8 cellular contexts compared by ENCODE assay signal in genomic region chr3:112086857-112087524, GRCh38. TPM values are rescaled to one million over a fixed set of nuclear protein-coding genes. Genes with fewer than 3 reads are reported as not detected.
DNase-seq lines count a peak whose midpoint lies in the region; ATAC-seq, FAIRE-seq and TF ChIP-seq lines count a peak whose summit lies in the region.

No MANE protein-coding gene starts in this region.

- no peak for DNase-seq in stimulated activated naive CD8-positive, alpha-beta T cell treated with anti-CD3 and anti-CD28 coated beads, Interleukin-15, Interleukin-2, amounts not matched to agents 100 U/mL and 50 U/mL, for 24 hours
- DNase-seq in GM12878 (ENCODE audit: low read depth, low spot score) = no peak
- no peak for DNase-seq in right lobe of liver
- no peak for DNase-seq in type B pancreatic cell (ENCODE audit: extremely low spot score, unreplicated experiment)
- DNase-seq in activated CD4-positive, alpha-beta T cell treated with anti-CD3 and anti-CD28 coated beads for 48 hours = no peak
- no peak for DNase-seq in NCI-H82 (lab: John Stamatoyannopoulos, UW)

- peaks cover 24% of the 10 kb centered on the region for H3K27me3 Mint-ChIP-seq in stimulated activated naive CD8-positive, alpha-beta T cell treated with anti-CD3 and anti-CD28 coated beads, Interleukin-15, Interleukin-2, amounts not matched to agents 100 ng/mL and 50 ng/mL, for 24 hours
- peaks cover 13% of the 10 kb centered on the region for H3K27me3 Mint-ChIP-seq in type B pancreatic cell

- 77% methylated on average over 14 of the region's 14 CpGs for WGBS in GM12878 (ENCODE audit: insufficient coverage, insufficient replicate concordance, low lambda C conversion rate, missing lambda C conversion rate)
- 48% methylated on average over 13 of the region's 14 CpGs for WGBS in right lobe of liver (ENCODE audit: insufficient coverage, low coverage, low lambda C conversion rate, missing lambda C conversion rate)

- ATAC-seq in stimulated activated naive CD8-positive, alpha-beta T cell treated with anti-CD3 and anti-CD28 coated beads, Interleukin-15, Interleukin-2, amounts not matched to agents 100 U/mL and 50 U/mL, for 24 hours = no peak
- ATAC-seq in GM12878 (no peak), right lobe of liver (no peak), HG03378 (IDR thresholded peaks at IDR 0.05; ENCODE audit: unreplicated experiment) (no peak)

- TF ChIP-seq CTCF in GM12878 (IDR thresholded peaks at IDR 0.05 in 2 of 3, conservative IDR thresholded peaks at IDR 0.05 in 1 of 3; ENCODE audit: control insufficient read depth in 2 of 3, extremely low read depth in 1 of 3, insufficient read depth in 1 of 3, low read depth in 3 of 3, low read length in 3 of 3) (no peak), right lobe of liver (IDR thresholded peaks at IDR 0.05) (no peak), type B pancreatic cell (conservative IDR thresholded peaks at IDR 0.05) (peak; percentile 8)

- H3K4me3 ChIP-seq in GM12878 (peak overlapping the region; percentile 76), right lobe of liver (peak overlapping the region; percentile 49 to 50 (median 50))

- SMC1A ChIA-PET in GM12878 (lab: Charles Lee; ENCODE audit: uncharacterized antibody, unreplicated experiment) = no interaction called here

- TF ChIP-seq EP300 in GM12878 (IDR thresholded peaks at IDR 0.05; ENCODE audit: borderline replicate concordance in 1 of 2, control insufficient read depth in 1 of 2, low read depth in 2 of 2, low read length in 2 of 2) = no peak

- no peaks in the 10 kb centered on the region for H4K20me1 ChIP-seq in GM12878 (ENCODE audit: control insufficient read depth, insufficient read depth)

- RAD21 ChIA-PET in GM12878 (lab: Charles Lee; ENCODE audit: unreplicated experiment) = no interaction called here

- in situ Hi-C loops in GM12878 (cut with MboI) = no loop called here

- 0 out of 2 replicates have a peak overlapping the region, but pooled peaks have one; percentile 35 for H3K9ac ChIP-seq in GM12878 (ENCODE audit: control insufficient read depth, insufficient read depth, low read length)

- no peaks in the 10 kb centered on the region for H3K79me2 ChIP-seq in GM12878 (ENCODE audit: control insufficient read depth, insufficient read depth, low read length)

- H3K9me3 Mint-ChIP-seq in stimulated activated naive CD8-positive, alpha-beta T cell treated with anti-CD3 and anti-CD28 coated beads, Interleukin-15, Interleukin-2, amounts not matched to agents 100 ng/mL and 50 ng/mL, for 24 hours = no peaks in the 10 kb centered on the region
- H3K9me3 Mint-ChIP-seq in type B pancreatic cell = no peaks in the 10 kb centered on the region

- peak overlapping the region; percentile 81 for H3K4me3 Mint-ChIP-seq in stimulated activated naive CD8-positive, alpha-beta T cell treated with anti-CD3 and anti-CD28 coated beads, Interleukin-15, Interleukin-2, amounts not matched to agents 100 ng/mL and 50 ng/mL, for 24 hours
- peak overlapping the region; percentile 91 for H3K4me3 Mint-ChIP-seq in type B pancreatic cell

- peak overlapping the region; percentile 56 for H3K27ac Mint-ChIP-seq in stimulated activated naive CD8-positive, alpha-beta T cell treated with anti-CD3 and anti-CD28 coated beads, Interleukin-15, Interleukin-2, amounts not matched to agents 100 ng/mL and 50 ng/mL, for 24 hours
- peak overlapping the region; percentile 87 for H3K27ac Mint-ChIP-seq in type B pancreatic cell

- no TSS peak for BruUV-seq in GM12878 (replicated peaks; lab: Mats Ljungman, UMichigan)

- intact Hi-C loops in GM12878 (cut with micrococcal nuclease; ENCODE audit: unreplicated experiment) (no loop called here), right lobe of liver (cut with DNase I) (no loop called here)

- H3K36me3 Mint-ChIP-seq in stimulated activated naive CD8-positive, alpha-beta T cell treated with anti-CD3 and anti-CD28 coated beads, Interleukin-15, Interleukin-2, amounts not matched to agents 100 ng/mL and 50 ng/mL, for 24 hours (ENCODE audit: low read depth) = no peaks in the 10 kb centered on the region
- no peaks in the 10 kb centered on the region for H3K36me3 Mint-ChIP-seq in type B pancreatic cell

- POLR2A ChIA-PET in GM12878 (lab: Charles Lee) = no interaction called here

- no peak for TF ChIP-seq RAD21 in GM12878 (IDR thresholded peaks at IDR 0.05; ENCODE audit: insufficient read depth, low read depth, low read length)

- H3K9me3 ChIP-seq in GM12878 (replicated peaks; ENCODE audit: control insufficient read depth, insufficient read depth, low read length) = no peaks in the 10 kb centered on the region
- H3K9me3 ChIP-seq in right lobe of liver = no peaks in the 10 kb centered on the region

- FAIRE-seq in GM12878 (lab: Jason Lieb, UNC) = no peak

- H3K36me3 ChIP-seq in GM12878 (ENCODE audit: control insufficient read depth in 2 of 2, insufficient read depth in 2 of 2, low read length in 1 of 2) (no peaks in the 10 kb centered on the region), right lobe of liver (no peaks in the 10 kb centered on the region)

- TF ChIP-seq POLR2A in GM12878 (IDR thresholded peaks at IDR 0.05; ENCODE audit: low read depth, low read length) = no peak
- TF ChIP-seq POLR2A in right lobe of liver (IDR thresholded peaks at IDR 0.05) = no peak

- CTCF ChIA-PET in GM12878 (lab: Yijun Ruan, JAX) = no interaction called here

- peak overlapping the region; percentile 100 for H3K4me2 ChIP-seq in GM12878 (ENCODE audit: control insufficient read depth, insufficient read depth)

- H3K4me1 ChIP-seq in GM12878 (ENCODE audit: control insufficient read depth, insufficient read depth, low read length) = peaks cover 6% of the 10 kb centered on the region
- peaks cover 0 to 5% (median 0%) of the 10 kb centered on the region in 4 donors for H3K4me1 ChIP-seq in right lobe of liver

- H2AFZ ChIP-seq in GM12878 (ENCODE audit: control insufficient read depth, low read depth, low read length) = peak overlapping the region; percentile 78; the same call in 1 of the 2 replicates

- H3K27me3 ChIP-seq in GM12878 (replicated peaks in 1 of 2; ENCODE audit: control insufficient read depth in 2 of 2, insufficient read depth in 2 of 2, low read length in 1 of 2) (peaks cover 7 to 13% of the 10 kb centered on the region in 2 experiments), right lobe of liver (no peaks in the 10 kb centered on the region)

- H3K27ac ChIP-seq in GM12878 (ENCODE audit: control insufficient read depth, insufficient read depth) (no peak overlapping the region), right lobe of liver (no peak overlapping the region)

- peaks cover 22% of the 10 kb centered on the region for H3K4me1 Mint-ChIP-seq in stimulated activated naive CD8-positive, alpha-beta T cell treated with anti-CD3 and anti-CD28 coated beads, Interleukin-15, Interleukin-2, amounts not matched to agents 100 ng/mL and 50 ng/mL, for 24 hours (ENCODE audit: low read depth)
- H3K4me1 Mint-ChIP-seq in type B pancreatic cell (ENCODE audit: unreplicated experiment) = peaks cover 49% of the 10 kb centered on the region

RNA-seq across cellular contexts. Expression of gene C3orf52, which starts 0.8 kb away (rescaled TPM):
- 52.9 TPM in 2 replicates for total RNA-seq in GM12878 (2013; cell fraction: nucleolus; rRNA removed)
- total RNA-seq in GM12878 (2014; rRNA removed) (0.45 and 0.71 TPM in 2 replicates), GM12878 (2014; rRNA removed; fragmentation: Illumina TruSeq; extraction: Trizol) (0.54 and 0.55 TPM in 2 replicates), GM12878 (2021) (0.15 and 0.19 TPM in 2 replicates), right lobe of liver (under 1 TPM; 0.12 to 0.69 (median 0.34) TPM), type B pancreatic cell (ENCODE audit: low replicate concordance) (8.4 and 11.9 TPM in 2 replicates)
- polyA plus RNA-seq in GM12878 (2011; ENCODE audit: low read depth) = 2.1 TPM
- polyA plus RNA-seq in GM12878 (2011; rRNA removed) (1.9 and 2.3 TPM in 2 replicates), GM12878 (2014; fragmentation: Illumina TruSeq; extraction: Trizol) (0.21 and 0.29 TPM in 2 replicates), GM12878 (2014; fragmentation: Nextera tagmentation; extraction: Ambion mirVana) (1 to 10 TPM in 1 of 2 experiments, under 1 TPM in 1; 0.93 to 1.1 TPM), GM12878 (2014; rRNA removed) (0.24 and 0.53 TPM in 2 replicates), GM12878 (2016; fragmentation: Nextera tagmentation; extraction: Ambion mirVana) (1 to 10 TPM; 1.8 TPM)
- polyA plus RNA-seq in GM12878 (2011; cell fraction: cytosol; rRNA removed) = 0.80 and 1.2 TPM in 2 replicates
- 2.3 and 4.2 TPM in 2 replicates for polyA plus RNA-seq in GM12878 (2011; cell fraction: nucleus; rRNA removed)
- 2.4 and 4.8 TPM in 2 replicates for polyA plus RNA-seq in GM12878 (2012)
- 4.0 and 7.6 TPM in 2 replicates for polyA minus RNA-seq in GM12878 (2011; rRNA and poly(A)+ RNA removed)
- 0.67 and 0.94 TPM in 2 replicates for polyA minus RNA-seq in GM12878 (2011; cell fraction: cytosol; rRNA and poly(A)+ RNA removed)
- 9.3 and 9.6 TPM in 2 replicates for polyA minus RNA-seq in GM12878 (2011; cell fraction: nucleus; rRNA and poly(A)+ RNA removed)

RNA-seq across cellular contexts. Expression of gene GCSAM, which starts 46.1 kb away (rescaled TPM):
- 169 and 182 TPM in 2 replicates for total RNA-seq in GM12878 (2013; cell fraction: nucleolus; rRNA removed)
- 88.3 and 106 TPM in 2 replicates for total RNA-seq in GM12878 (2014; rRNA removed)
- 101 and 110 TPM in 2 replicates for total RNA-seq in GM12878 (2014; rRNA removed; fragmentation: Illumina TruSeq; extraction: Trizol)
- 81.5 and 100 TPM in 2 replicates for total RNA-seq in GM12878 (2021)
- polyA plus RNA-seq in GM12878 (2011; ENCODE audit: low read depth) = 153 TPM
- polyA plus RNA-seq in GM12878 (2011; rRNA removed) = 407 and 443 TPM in 2 replicates
- polyA plus RNA-seq in GM12878 (2011; cell fraction: cytosol; rRNA removed) = 232 and 305 TPM in 2 replicates
- polyA plus RNA-seq in GM12878 (2011; cell fraction: nucleus; rRNA removed) = 125 and 223 TPM in 2 replicates
- 108 and 227 TPM in 2 replicates for polyA plus RNA-seq in GM12878 (2012)
- polyA plus RNA-seq in GM12878 (2014; fragmentation: Illumina TruSeq; extraction: Trizol) = 204 and 282 TPM in 2 replicates
- 100 to 1,000 TPM; 127 to 168 TPM for polyA plus RNA-seq in GM12878 (2014; fragmentation: Nextera tagmentation; extraction: Ambion mirVana)
- polyA plus RNA-seq in GM12878 (2014; rRNA removed) = 99.5 and 114 TPM in 2 replicates
- polyA plus RNA-seq in GM12878 (2016; fragmentation: Nextera tagmentation; extraction: Ambion mirVana) = 10 to 100 TPM; 85.4 to 89.0 TPM
- 212 and 219 TPM in 2 replicates for polyA minus RNA-seq in GM12878 (2011; rRNA and poly(A)+ RNA removed)
- polyA minus RNA-seq in GM12878 (2011; cell fraction: cytosol; rRNA and poly(A)+ RNA removed) = 54.7 and 59.2 TPM in 2 replicates
- 48.6 and 51.3 TPM in 2 replicates for polyA minus RNA-seq in GM12878 (2011; cell fraction: nucleus; rRNA and poly(A)+ RNA removed)
- under 1 TPM in 2 of 6 experiments, not detected in 4; 0.12 to 0.18 TPM for total RNA-seq in right lobe of liver
- total RNA-seq in type B pancreatic cell (ENCODE audit: low replicate concordance) = not detected in 2 replicates

RNA-seq across cellular contexts. Expression of gene TMPRSS7, which starts 52.5 kb away (rescaled TPM):
- total RNA-seq in GM12878 (2013; cell fraction: nucleolus; rRNA removed) = not detected in 2 replicates
- total RNA-seq in GM12878 (2014; rRNA removed) (not detected in 2 replicates), GM12878 (2014; rRNA removed; fragmentation: Illumina TruSeq; extraction: Trizol) (not detected in 2 replicates), GM12878 (2021) (not detected in 2 replicates), right lobe of liver (not detected), type B pancreatic cell (ENCODE audit: low replicate concordance) (0.48 TPM in 1 of 2 replicates, not detected in the other)
- not detected for polyA plus RNA-seq in GM12878 (2011; ENCODE audit: low read depth)
- polyA plus RNA-seq in GM12878 (2011; rRNA removed) (not detected in 2 replicates), GM12878 (2014; fragmentation: Illumina TruSeq; extraction: Trizol) (not detected in 2 replicates), GM12878 (2014; fragmentation: Nextera tagmentation; extraction: Ambion mirVana) (under 1 TPM in 1 of 2 experiments, not detected in 1; 0.03 TPM), GM12878 (2014; rRNA removed) (not detected in 2 replicates), GM12878 (2016; fragmentation: Nextera tagmentation; extraction: Ambion mirVana) (not detected)
- polyA plus RNA-seq in GM12878 (2011; cell fraction: cytosol; rRNA removed) = not detected in 2 replicates
- 0.04 TPM in 1 of 2 replicates, not detected in the other for polyA plus RNA-seq in GM12878 (2011; cell fraction: nucleus; rRNA removed)
- polyA plus RNA-seq in GM12878 (2012) = not detected in 2 replicates
- polyA minus RNA-seq in GM12878 (2011; rRNA and poly(A)+ RNA removed) = not detected in 2 replicates
- not detected in 2 replicates for polyA minus RNA-seq in GM12878 (2011; cell fraction: cytosol; rRNA and poly(A)+ RNA removed)
- not detected in 2 replicates for polyA minus RNA-seq in GM12878 (2011; cell fraction: nucleus; rRNA and poly(A)+ RNA removed)

Comparison
In these comparisons a context has a peak if more than half of its experiments do, and no peak if none do; other contexts are left out.
1. RNA of gene GCSAM, which starts 46.1 kb away (total RNA-seq): 81.5 to 182 TPM in GM12878; 0.12 to 0.18 TPM in right lobe of liver and not detected in type B pancreatic cell; every median in the first group is over 10 times any median in the second.